ENCODE assay signal across 9 cellular contexts in genomic region chr3:149553781-149554451, GRCh38.
DNase-seq lines count a peak whose midpoint lies in the region; ATAC-seq, FAIRE-seq and TF ChIP-seq lines count a peak whose summit lies in the region.
"Had no signal": no experiment of that assay in that cellular context is flagged by ENCODE, and none has a peak within 500 bp of the region (broad histone marks: within the 10 kb centered on the region; RNA-seq: fewer than 3 reads in every experiment).

No MANE protein-coding gene starts in this region.

- no peaks in the 10 kb centered on the region; the same call in 1 of the 2 replicates for H4K20me1 ChIP-seq in GM23338 (replicated peaks; ENCODE audit: insufficient read depth)

- no peaks in the 10 kb centered on the region for H3K9me2 ChIP-seq in GM23338 (ENCODE audit: insufficient read depth)

- H3K9me3 Mint-ChIP-seq in GM23338: no peaks in the 10 kb centered on the region

- ATAC-seq in GM23338: no peak

- H3K36me3 Mint-ChIP-seq in GM23338 (ENCODE audit: low read depth): no peaks in the 10 kb centered on the region

- H3K4me3 ChIP-seq in GM23338 (no peak overlapping the region), cardiac fibroblast (replicated peaks in 1 of 2; ENCODE audit: low read depth in 2 of 2, low read length in 2 of 2) (no peak overlapping the region), kidney (ENCODE audit: low read length in 2 of 2) (no peak overlapping the region), skeletal muscle satellite cell (ENCODE audit: low read length) (no peak overlapping the region)
- H3K4me3 ChIP-seq: PC-9 had no signal

- H3K27ac Mint-ChIP-seq in GM23338: no peak overlapping the region

- H3K79me2 ChIP-seq in GM23338 (replicated peaks; ENCODE audit: insufficient read depth): peaks cover 31% of the 10 kb centered on the region

- peaks cover 24% of the 10 kb centered on the region for H3K4me1 ChIP-seq in GM23338 (ENCODE audit: insufficient read depth)
- H3K4me1 ChIP-seq in kidney (ENCODE audit: control insufficient read depth in 1 of 2, insufficient read depth in 1 of 2, low read depth in 1 of 2, low read length in 2 of 2): peaks cover 18 to 26% of the 10 kb centered on the region in 2 donors
- H3K4me1 ChIP-seq in skeletal muscle satellite cell (ENCODE audit: control insufficient read depth, insufficient read depth, low read length): peaks cover 38% of the 10 kb centered on the region

- TF ChIP-seq CTCF in GM23338 (conservative IDR thresholded peaks at IDR 0.05; ENCODE audit: low read depth in 2 of 2): no peak
- no peak for TF ChIP-seq CTCF in cardiac fibroblast (IDR thresholded peaks at IDR 0.05; ENCODE audit: low read depth, low read length)
- TF ChIP-seq CTCF in kidney (IDR thresholded peaks at IDR 0.05; ENCODE audit: borderline replicate concordance, extremely low read depth, insufficient read depth): no peak
- no peak for TF ChIP-seq CTCF in D721Med (IDR thresholded peaks at IDR 0.05; ENCODE audit: insufficient read depth, missing control alignments)

- H3K27me3 Mint-ChIP-seq in GM23338 (ENCODE audit: insufficient read depth, low read depth, poor library complexity): no peaks in the 10 kb centered on the region

- H3K36me3 ChIP-seq in GM23338 (ENCODE audit: insufficient read depth) (no peaks in the 10 kb centered on the region), kidney (ENCODE audit: control insufficient read depth in 1 of 2, insufficient read depth in 2 of 2, low read length in 2 of 2) (no peaks in the 10 kb centered on the region), skeletal muscle satellite cell (ENCODE audit: insufficient read depth, low read length) (peaks cover 17% of the 10 kb centered on the region)

- H3K9ac ChIP-seq in kidney (ENCODE audit: low read length in 2 of 2): peak overlapping the region in 1 of 2 donors; percentile 5
- H3K9ac ChIP-seq in skeletal muscle satellite cell (ENCODE audit: low read depth, low read length): peak overlapping the region; percentile 39

- no peaks in the 10 kb centered on the region for H3K27me3 ChIP-seq in GM23338 (ENCODE audit: insufficient read depth)
- no peaks in the 10 kb centered on the region for H3K27me3 ChIP-seq in skeletal muscle satellite cell (ENCODE audit: control insufficient read depth, insufficient read depth, low read length)

- FAIRE-seq in kidney (lab: Jason Lieb, UNC) (no peak), D721Med (lab: Jason Lieb, UNC) (no peak)

- intact Hi-C loops in kidney (cut with DNase I): no loop called here

- H3F3A ChIP-seq in GM23338 (replicated peaks; ENCODE audit: low read depth): no peaks in the 10 kb centered on the region

- H3K9me3 ChIP-seq in kidney (ENCODE audit: control insufficient read depth in 1 of 2, low read length in 2 of 2) (no peaks in the 10 kb centered on the region), skeletal muscle satellite cell (replicated peaks; ENCODE audit: low read length) (no peaks in the 10 kb centered on the region)

- H2AFZ ChIP-seq in GM23338: no peak overlapping the region
- H2AFZ ChIP-seq: PC-9 had no signal

- H3K4me2 ChIP-seq in GM23338 (no peak overlapping the region), skeletal muscle satellite cell (ENCODE audit: low read length) (peak overlapping the region; percentile 58)
- H3K4me2 ChIP-seq: PC-9 had no signal

- no peak overlapping the region for H3K4me3 Mint-ChIP-seq in GM23338

- H3K27ac ChIP-seq in GM23338 (ENCODE audit: low read depth): peak overlapping the region; percentile 5; the same call in 1 of the 2 replicates
- peak overlapping the region; percentile 48 to 80 for H3K27ac ChIP-seq in kidney (ENCODE audit: low read depth in 2 of 2, low read length in 2 of 2)

- no peak for DNase-seq in GM23338 (ENCODE audit: low spot score)
- peak; percentile 88 to 94 for DNase-seq in cardiac fibroblast (ENCODE audit: low read depth in 2 of 2)
- DNase-seq in kidney: no peak
- no peak for DNase-seq in D721Med (ENCODE audit: insufficient read length, low spot score)
- no peak for DNase-seq in NCI-H526 treated with DMSO at 0.1 percent for 48 hours (lab: John Stamatoyannopoulos, UW)
- DNase-seq in OCI-M2 (lab: John Stamatoyannopoulos, UW; ENCODE audit: unreplicated experiment): no peak
- no peak for DNase-seq in DMS114 treated with DMSO at 0.1 percent for 48 hours (lab: John Stamatoyannopoulos, UW; ENCODE audit: unreplicated experiment)
- DNase-seq: PC-9 had no signal

- peaks cover 26% of the 10 kb centered on the region for H3K4me1 Mint-ChIP-seq in GM23338

TF ChIP-seq in GM23338, 12 proteins besides CTCF, POLR2A, EP300 and RAD21:
- TF ChIP-seq ZNF114 (CRISPR knock-in tag; IDR thresholded peaks at IDR 0.05) (no peak), CREB1 (CRISPR knock-in tag; IDR thresholded peaks at IDR 0.05; ENCODE audit: low read depth) (no peak)

Comparison
In these comparisons a context has a peak if more than half of its experiments do, and no peak if none do; other contexts are left out.
1. DNase-seq: peak in cardiac fibroblast (2 of 2); none in GM23338 (single experiment), kidney (single experiment), D721Med (single experiment), NCI-H526 treated with DMSO at 0.1 percent for 48 hours (single experiment), OCI-M2 (single experiment) and DMS114 treated with DMSO at 0.1 percent for 48 hours (single experiment).